Comparison of ENCODE assay signal across 6 cellular contexts in genomic region chr9:117180896-117181456, GRCh38.
"Had no signal": no experiment of that assay in that cellular context is flagged by ENCODE, and none has a peak within 500 bp of the region (broad histone marks: within the 10 kb centered on the region; RNA-seq: fewer than 3 reads in every experiment).

No MANE protein-coding gene starts in this region.

- H3K4me2 ChIP-seq: GM23338 had no signal

- H2AFZ ChIP-seq: GM23338 had no signal

- DNase-seq: H9, HCEC 1CT, KBM-7 had no signal

- H3K4me3 ChIP-seq: GM23338 had no signal

- H3K27ac ChIP-seq: HL-60 had no signal

- ATAC-seq: GM23338, HepG2 had no signal
